21 cellular contexts compared by ENCODE assay signal in genomic region chr13:33275916-33276315, GRCh38. TPM values are rescaled to one million over a fixed set of nuclear protein-coding genes. Genes with fewer than 3 reads are reported as not detected.
DNase-seq lines count a peak whose midpoint lies in the region; ATAC-seq, FAIRE-seq and TF ChIP-seq lines count a peak whose summit lies in the region.
"Had no signal": no experiment of that assay in that cellular context is flagged by ENCODE, and none has a peak within 500 bp of the region (broad histone marks: within the 10 kb centered on the region; RNA-seq: fewer than 3 reads in every experiment).

No MANE protein-coding gene starts in this region.

- intact Hi-C loops in Panc1 (cut with micrococcal nuclease; ENCODE audit: unreplicated experiment): no loop called here
- intact Hi-C loops in sciatic nerve (cut with DNase I): no loop called here

- TF ChIP-seq CTCF in Panc1 (IDR thresholded peaks at IDR 0.05) (no peak), gastroesophageal sphincter (IDR thresholded peaks at IDR 0.05) (no peak)

- no peaks in the 10 kb centered on the region for H3K27me3 ChIP-seq in Panc1 (ENCODE audit: control insufficient read depth, insufficient read depth, low read length)
- no peaks in the 10 kb centered on the region for H3K27me3 ChIP-seq in gastroesophageal sphincter
- H3K27me3 ChIP-seq in small intestine (ENCODE audit: control insufficient read depth in 2 of 2, insufficient read depth in 2 of 2, low read length in 2 of 2): no peaks in the 10 kb centered on the region
- H3K27me3 ChIP-seq: MG63 had no signal

- no peaks in the 10 kb centered on the region for H3K36me3 ChIP-seq in Panc1 (ENCODE audit: control insufficient read depth, insufficient read depth, low read length)
- H3K36me3 ChIP-seq in gastroesophageal sphincter: no peaks in the 10 kb centered on the region
- H3K36me3 ChIP-seq in small intestine (ENCODE audit: control insufficient read depth in 2 of 2, insufficient read depth in 2 of 2, low read length in 2 of 2): no peaks in the 10 kb centered on the region
- H3K36me3 ChIP-seq: prostate gland had no signal

- TF ChIP-seq POLR2A in gastroesophageal sphincter (IDR thresholded peaks at IDR 0.05): no peak

- peak; percentile 42 for DNase-seq in AG20443 (ENCODE audit: low spot score)
- no peak for DNase-seq in Panc1 (ENCODE audit: low read depth, low spot score)
- DNase-seq in sciatic nerve (ENCODE audit: low spot score): no peak
- no peak for DNase-seq in small intestine
- no peak for DNase-seq in putamen (ENCODE audit: low spot score)
- no peak for DNase-seq in substantia nigra (lab: John Stamatoyannopoulos, UW)
- DNase-seq: activated CD4-positive, CD25-positive, alpha-beta regulatory T cell; Caco-2; central memory CD4-positive, alpha-beta T cell; endodermal cell; foreskin melanocyte; MG63; NCI-H1694; NCI-H446 treated with DMSO at 0.1 percent for 48 hours; stimulated activated naive CD4-positive, alpha-beta T cell treated with Interleukin-2 at 50 U/mL for 16 hours; T-helper 17 cell had no signal

- no peaks in the 10 kb centered on the region for H3K9me3 ChIP-seq in Panc1 (ENCODE audit: control insufficient read depth, insufficient read depth, low read depth, low read length)
- H3K9me3 ChIP-seq in gastroesophageal sphincter: no peaks in the 10 kb centered on the region
- H3K9me3 ChIP-seq in small intestine (ENCODE audit: control insufficient read depth, low read depth): no peaks in the 10 kb centered on the region
- H3K9me3 ChIP-seq: Caco-2, prostate gland had no signal

- H3K4me1 ChIP-seq in Panc1 (ENCODE audit: control insufficient read depth, insufficient read depth, low read length) (peaks cover 46% of the 10 kb centered on the region), gastroesophageal sphincter (peaks cover 34 to 98% (median 42%) of the 10 kb centered on the region in 3 donors), small intestine (ENCODE audit: control insufficient read depth in 2 of 2, insufficient read depth in 1 of 2, low read depth in 1 of 2, low read length in 1 of 2) (peaks cover 0 to 15% of the 10 kb centered on the region in 2 donors)
- H3K4me1 ChIP-seq: prostate gland had no signal

- POLR2A ChIA-PET in Panc1 (lab: Charles Lee): no interaction called here

- H3K27ac ChIP-seq in Panc1 (ENCODE audit: low read length) (peak overlapping the region; percentile 29; the same call in 1 of the 2 replicates), gastroesophageal sphincter (peak overlapping the region; percentile 38 to 89 (median 50)), small intestine (ENCODE audit: low read depth in 1 of 2, low read length in 1 of 2) (no peak overlapping the region), substantia nigra (ENCODE audit: low read depth, low read length, poor library complexity, severe bottlenecking) (no peak overlapping the region)
- H3K27ac ChIP-seq: prostate gland had no signal

- no peak for FAIRE-seq in small intestine (lab: Jason Lieb, UNC)

- in situ Hi-C loops in Panc1 (cut with HindIII; ENCODE audit: low pct_unique_long_range_greater_than_20kb, low sequenced_read_pairs): no loop called here

- BruUV-seq in Panc1 (replicated peaks; lab: Mats Ljungman, UMichigan): no TSS peak

- no peak for TF ChIP-seq EP300 in gastroesophageal sphincter (IDR thresholded peaks at IDR 0.05)

- WGBS in gastroesophageal sphincter (ENCODE audit: low coverage in 1 of 2), 2 donors: 44 to 58% methylated on average over 3 of the region's 3 CpGs
- WGBS in small intestine, 3 donors: 79 to 97% (median 87%) methylated on average over 3 of the region's 3 CpGs

- CTCF ChIA-PET in Panc1 (lab: Charles Lee): no interaction called here

- no peak for ATAC-seq in Panc1
- no peak for ATAC-seq in gastroesophageal sphincter
- ATAC-seq in sciatic nerve: peak; percentile 49
- ATAC-seq in GM18870 (IDR thresholded peaks at IDR 0.05; ENCODE audit: unreplicated experiment): no peak
- ATAC-seq: natural killer cell treated with Interleukin-12 subunit alpha and Interleukin-12 subunit beta and Interleukin-15 and Interleukin-18, amount 100 ng/mL, for 72 hours; T-helper 17 cell had no signal

- no peak overlapping the region for H3K4me3 ChIP-seq in Panc1 (ENCODE audit: low read depth in 2 of 2, low read length in 2 of 2)
- no peak overlapping the region for H3K4me3 ChIP-seq in gastroesophageal sphincter
- H3K4me3 ChIP-seq in small intestine (ENCODE audit: low read depth in 1 of 2, low read length in 2 of 2): no peak overlapping the region
- H3K4me3 ChIP-seq: lung, MG63, prostate gland had no signal

RNA-seq across cellular contexts. Expression of gene STARD13, which starts 9.6 kb away (rescaled TPM):
- total RNA-seq in Panc1 (2021; ENCODE audit: unreplicated experiment) (6.5 TPM), gastroesophageal sphincter (10 to 100 TPM; 46.2 to 63.3 (median 49.3) TPM), sciatic nerve (151 TPM)
- polyA plus RNA-seq in Panc1 (2012; ENCODE audit: insufficient read length): 2.8 TPM
- polyA plus RNA-seq in small intestine: 1 to 10 TPM; 2.2 to 7.4 (median 2.7) TPM
- total RNA-seq: T-helper 17 cell had no signal

Comparison
In these comparisons a context has a peak if more than half of its experiments do, and no peak if none do; other contexts are left out.
1. H3K27ac ChIP-seq: peak in Panc1 (single experiment) and gastroesophageal sphincter (4 of 4); none in small intestine (0 of 2) and substantia nigra (single experiment).